In the genomic region with DNA sequence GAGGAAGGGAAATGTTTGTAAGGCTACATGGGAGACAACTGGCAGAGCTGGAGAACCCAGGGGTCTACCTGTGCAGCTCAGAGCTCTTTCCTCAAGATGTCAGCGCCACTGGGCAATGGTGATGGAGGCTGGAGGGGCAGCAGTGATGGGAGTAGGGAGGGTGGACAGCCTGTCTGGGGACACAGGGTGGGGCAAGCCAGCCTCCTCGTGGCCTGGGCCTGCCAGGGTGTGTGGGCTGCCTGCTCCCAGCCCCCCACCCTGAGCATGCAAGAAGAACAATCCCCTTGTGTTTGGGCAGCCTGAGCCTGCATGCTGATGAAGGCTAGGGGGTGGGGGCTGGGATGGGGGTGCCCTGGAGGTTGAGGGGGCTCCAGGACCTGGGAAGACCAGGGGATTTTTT, we compare ENCODE assay signal across 9 cellular contexts. TPM values are rescaled to one million over a fixed set of nuclear protein-coding genes. Genes with fewer than 3 reads are reported as not detected.
DNase-seq lines count a peak whose midpoint lies in the region; ATAC-seq and TF ChIP-seq lines count a peak whose summit lies in the region.
"Had no signal": no experiment of that assay in that cellular context is flagged by ENCODE, and none has a peak within 500 bp of the region (broad histone marks: within the 10 kb centered on the region; RNA-seq: fewer than 3 reads in every experiment).

No MANE protein-coding gene starts in this region.

- no peak for ATAC-seq in HG03521 (IDR thresholded peaks at IDR 0.05; ENCODE audit: unreplicated experiment)
- ATAC-seq in GM21423 (IDR thresholded peaks at IDR 0.05; ENCODE audit: unreplicated experiment) = no peak

- peaks cover 30% of the 10 kb centered on the region for H3K36me3 Mint-ChIP-seq in Calu3 (ENCODE audit: insufficient read depth, unreplicated experiment)

- CTCF ChIA-PET in Calu3 (lab: Charles Lee) = no interaction called here

- H3K4me1 Mint-ChIP-seq in Calu3 (ENCODE audit: low read depth, unreplicated experiment) = peaks cover 20% of the 10 kb centered on the region

- H3K9me3 Mint-ChIP-seq in Calu3 (ENCODE audit: low read depth, unreplicated experiment) = no peaks in the 10 kb centered on the region

- no TSS peak for BruUV-seq in Calu3 (replicated peaks; lab: Mats Ljungman, UMichigan)

- no peak for TF ChIP-seq CTCF in Calu3 (IDR thresholded peaks at IDR 0.05; ENCODE audit: unreplicated experiment)
- TF ChIP-seq CTCF in WI38 (IDR thresholded peaks at IDR 0.05; ENCODE audit: low read depth, low read length) = no peak
- no peak for TF ChIP-seq CTCF in retinal pigment epithelial cell (conservative IDR thresholded peaks at IDR 0.05; ENCODE audit: low read depth, low read length)

- peaks cover 13% of the 10 kb centered on the region for H3K27me3 Mint-ChIP-seq in Calu3 (ENCODE audit: unreplicated experiment)

- intact Hi-C loops in Calu3 (cut with micrococcal nuclease; ENCODE audit: unreplicated experiment) = no loop called here
- intact Hi-C loops in head of caudate nucleus (cut with DNase I) = no loop called here

- H3K27ac Mint-ChIP-seq in Calu3 (ENCODE audit: unreplicated experiment) = peak overlapping the region; percentile 73

- H3K4me3 ChIP-seq in WI38 (ENCODE audit: low read depth, low read length) (peak overlapping the region; percentile 77), retinal pigment epithelial cell (ENCODE audit: low read length) (peak overlapping the region; percentile 81)

- peak overlapping the region; percentile 82 for H3K4me3 Mint-ChIP-seq in Calu3 (ENCODE audit: low read depth, unreplicated experiment)

- DNase-seq in Calu3 (no peak), head of caudate nucleus (peak; percentile 54 to 92 (median 82)), retinal pigment epithelial cell (ENCODE audit: low read depth) (no peak), activated gamma-delta T cell (lab: John Stamatoyannopoulos, UW) (no peak), KG1 (lab: John Stamatoyannopoulos, UW) (no peak)
- DNase-seq: SHP77 had no signal

RNA-seq across cellular contexts. Expression of a gene that starts 1.2 kb away (rescaled TPM):
- 29.8 and 31.5 TPM in 2 replicates for total RNA-seq in Calu3 (2022)

RNA-seq across cellular contexts. Expression of a gene that starts 7.8 kb away (rescaled TPM):
- 39.8 and 45.4 TPM in 2 replicates for total RNA-seq in Calu3 (2022)

RNA-seq across cellular contexts. Expression of a gene that starts 8.8 kb away (rescaled TPM):
- total RNA-seq in Calu3 (2022) = 6.6 and 7.3 TPM in 2 replicates

RNA-seq across cellular contexts. Expression of a gene that starts 10.8 kb away (rescaled TPM):
- not detected in 2 replicates for total RNA-seq in Calu3 (2022)

RNA-seq across cellular contexts. Expression of a gene that starts 17.3 kb away (rescaled TPM):
- 71.6 and 74.9 TPM in 2 replicates for total RNA-seq in Calu3 (2022)

Comparison
In these comparisons a context has a peak if more than half of its experiments do, and no peak if none do; other contexts are left out.
1. DNase-seq: peak in head of caudate nucleus (42 of 42); none in Calu3 (single experiment), retinal pigment epithelial cell (single experiment), activated gamma-delta T cell (single experiment) and KG1 (single experiment).